ENCODE assay signal across 8 cellular contexts in genomic region chr12:123601602-123602489, GRCh38. TPM values are rescaled to one million over a fixed set of nuclear protein-coding genes. Genes with fewer than 3 reads are reported as not detected.
A peak's percentile ranks its signal among the peaks of the same experiment; 100 is the strongest.
DNase-seq lines count a peak whose midpoint lies in the region; ATAC-seq and TF ChIP-seq lines count a peak whose summit lies in the region.

Gene DDX55, plus strand, starts transcription at chr12:123602099. Its CDS starts 50 bp downstream, at chr12:123602149.

- ATAC-seq in T-cell (replicated peaks in 1 of 4) (peak; percentile 94 to 97 (median 96)), left cardiac atrium (peak; percentile 98), psoas muscle (peak; percentile 98 to 99 (median 99))

- intact Hi-C loops in adrenal gland (cut with DNase I) (no loop called here), left cardiac atrium (cut with DNase I) (loop anchor here in 1 of 2 donors (2.0 kb wide), 1 partner anchor 331 kb away; the partner anchor contains the start of gene CDK2AP1), psoas muscle (cut with DNase I) (loop anchor here in 1 of 2 donors (2.0 kb wide), 1 partner anchor 331 kb away; the partner anchor contains the start of gene CDK2AP1)

- H3K9me3 Mint-ChIP-seq in HFFc6 (no peaks in the 10 kb centered on the region), T-cell (no peaks in the 10 kb centered on the region)

- CTCF ChIA-PET in T-cell (lab: Charles Lee): interaction anchor here (1.0 to 1.1 kb wide), 3 partner anchors 19 to 808 kb away, joined by 4 to 5 read pairs (median 4); no protein-coding TSS in a partner anchor

- peaks cover 0 to 49% of the 10 kb centered on the region in 2 donors for H3K36me3 ChIP-seq in adrenal gland (replicated peaks in 1 of 2)
- H3K36me3 ChIP-seq in psoas muscle (ENCODE audit: insufficient read depth in 1 of 2, low read depth in 1 of 2): peaks cover 6 to 57% of the 10 kb centered on the region in 2 donors
- H3K36me3 ChIP-seq in urinary bladder (ENCODE audit: insufficient read depth): peaks cover 3% of the 10 kb centered on the region

- H3K4me3 Mint-ChIP-seq in HFFc6: peak within 1 kb of the TSS; percentile 90
- H3K4me3 Mint-ChIP-seq in T-cell: peak within 1 kb of the TSS; percentile 93 to 99 (median 97)

- H3K4me3 ChIP-seq in GM12865 (ENCODE audit: low read depth, low read length): peak within 1 kb of the TSS; percentile 97
- H3K4me3 ChIP-seq in NB4 (ENCODE audit: low read depth, low read length): peak within 1 kb of the TSS; percentile 93
- H3K4me3 ChIP-seq in adrenal gland: peak within 1 kb of the TSS; percentile 85 to 97 (median 92)
- peak within 1 kb of the TSS; percentile 73 for H3K4me3 ChIP-seq in psoas muscle
- peak within 1 kb of the TSS; percentile 89 for H3K4me3 ChIP-seq in urinary bladder (ENCODE audit: low read depth, low read length)

- peak; percentile 93 for DNase-seq in GM12865 (ENCODE audit: low read depth)
- DNase-seq in HFFc6: peak; percentile 77
- DNase-seq in NB4 (ENCODE audit: low read depth): peak; percentile 95
- DNase-seq in T-cell: peak; percentile 74 to 89 (median 83)
- peak; percentile 80 to 89 (median 85) for DNase-seq in adrenal gland
- peak; percentile 87 for DNase-seq in left cardiac atrium
- DNase-seq in psoas muscle: peak; percentile 84 to 94

- H3K36me3 Mint-ChIP-seq in HFFc6 (ENCODE audit: low read depth) (peaks cover 21% of the 10 kb centered on the region), T-cell (peaks cover 7% of the 10 kb centered on the region)

- TF ChIP-seq CTCF in GM12865 (IDR thresholded peaks at IDR 0.05; ENCODE audit: insufficient read depth, low read depth, low read length, missing control alignments) (peak; percentile 18), HFFc6 (IDR thresholded peaks at IDR 0.05) (peak; percentile 56; the same call in 1 of the 2 replicates), NB4 (IDR thresholded peaks at IDR 0.05; ENCODE audit: low read depth, low read length) (peak; percentile 9), adrenal gland (IDR thresholded peaks at IDR 0.05) (peak in 5 of 6 experiments; percentile 37 to 75 (median 71)), psoas muscle (IDR thresholded peaks at IDR 0.05) (peak; percentile 59)

- H3K27me3 ChIP-seq in adrenal gland (no peaks in the 10 kb centered on the region), psoas muscle (ENCODE audit: insufficient read depth in 3 of 3, low read length in 2 of 3) (no peaks in the 10 kb centered on the region)

- H3K27me3 Mint-ChIP-seq in HFFc6 (ENCODE audit: insufficient read depth) (peaks cover 2% of the 10 kb centered on the region), T-cell (no peaks in the 10 kb centered on the region)

- peaks cover 6 to 15% of the 10 kb centered on the region in 2 donors for H3K4me1 ChIP-seq in adrenal gland (replicated peaks in 1 of 2)
- H3K4me1 ChIP-seq in psoas muscle: peaks cover 14% of the 10 kb centered on the region
- no peaks in the 10 kb centered on the region for H3K4me1 ChIP-seq in urinary bladder (ENCODE audit: insufficient read depth)

- H3K4me1 Mint-ChIP-seq in HFFc6 (ENCODE audit: low read depth): peaks cover 20% of the 10 kb centered on the region
- peaks cover 32 to 37% (median 37%) of the 10 kb centered on the region in 3 donors for H3K4me1 Mint-ChIP-seq in T-cell

- POLR2A ChIA-PET in T-cell (lab: Charles Lee): interaction anchor here (0.5 to 1.2 kb wide), 4 partner anchors 144 to 1357 kb away, joined by 3 to 5 read pairs (median 3); partner anchors contain the start of gene SNRNP35 (in 1 of the 2)

- H3K27ac ChIP-seq in adrenal gland (peak within 1 kb of the TSS in 4 of 5 donors; percentile 68 to 96 (median 82)), psoas muscle (peak within 1 kb of the TSS; percentile 84), urinary bladder (ENCODE audit: low read depth) (peak within 1 kb of the TSS; percentile 82)

- WGBS in adrenal gland, 4 donors: 0 to 4% (median 0%) methylated on average over 10 to 81 of the region's 81 CpGs; no CpG with 5 or more reads in 1 of the 4 donors
- WGBS in psoas muscle, 3 donors: 0 to 1% (median 0%) methylated on average over 47 to 81 of the region's 81 CpGs
- under 1% methylated on average over 81 of the region's 81 CpGs for WGBS in urinary bladder

- no peaks in the 10 kb centered on the region for H3K9me3 ChIP-seq in adrenal gland (replicated peaks in 1 of 3)
- no peaks in the 10 kb centered on the region for H3K9me3 ChIP-seq in psoas muscle

- peak within 1 kb of the TSS; percentile 59 for H3K27ac Mint-ChIP-seq in HFFc6
- peak within 1 kb of the TSS; percentile 90 to 94 for H3K27ac Mint-ChIP-seq in T-cell

- TF ChIP-seq POLR2A in NB4 (IDR thresholded peaks at IDR 0.05; ENCODE audit: extremely low read depth, insufficient read length): peak; percentile 95
- peak; percentile 20 to 75 for TF ChIP-seq POLR2A in adrenal gland (IDR thresholded peaks at IDR 0.05)

RNA-seq across cellular contexts. Expression of gene DDX55, which starts in this region (rescaled TPM):
- 10 to 100 TPM; 13.4 to 18.4 (median 14.3) TPM for total RNA-seq in HFFc6 (2021; fragmentation: NEBNext Ultra II Directional; extraction: Animal tissue kit (Norgen Biotek cat#: 25700))
- total RNA-seq in T-cell: 10 to 100 TPM; 28.9 to 45.8 (median 41.8) TPM
- total RNA-seq in adrenal gland: 10 to 100 TPM in 7 of 8 donors, 1 to 10 TPM in 1; 9.8 to 34.7 (median 15.7) TPM
- polyA plus RNA-seq in adrenal gland: 10 to 100 TPM; 18.3 to 25.2 (median 18.3) TPM
- 1 to 10 TPM; 8.1 to 8.5 TPM for total RNA-seq in left cardiac atrium
- 1 to 10 TPM; 5.1 to 8.0 (median 6.1) TPM for total RNA-seq in psoas muscle
- 10 to 100 TPM in 1 of 3 donors, 1 to 10 TPM in 2; 4.2 to 10.5 (median 7.8) TPM for polyA plus RNA-seq in psoas muscle
- total RNA-seq in urinary bladder: 15.8 TPM
- polyA plus RNA-seq in urinary bladder: 12.2 TPM

Comparison
In these comparisons a context has a peak if more than half of its experiments do, and no peak if none do; other contexts are left out.
1. Peak in every context shown above with its lines: DNase-seq, ATAC-seq, H3K4me3 ChIP-seq and H3K27ac ChIP-seq.
2. CTCF ChIP-seq: peak in every context shown above with its lines; median percentile 71 in adrenal gland; 59 in psoas muscle; 56 in HFFc6; 18 in GM12865; 9 in NB4.